In the genomic region with DNA sequence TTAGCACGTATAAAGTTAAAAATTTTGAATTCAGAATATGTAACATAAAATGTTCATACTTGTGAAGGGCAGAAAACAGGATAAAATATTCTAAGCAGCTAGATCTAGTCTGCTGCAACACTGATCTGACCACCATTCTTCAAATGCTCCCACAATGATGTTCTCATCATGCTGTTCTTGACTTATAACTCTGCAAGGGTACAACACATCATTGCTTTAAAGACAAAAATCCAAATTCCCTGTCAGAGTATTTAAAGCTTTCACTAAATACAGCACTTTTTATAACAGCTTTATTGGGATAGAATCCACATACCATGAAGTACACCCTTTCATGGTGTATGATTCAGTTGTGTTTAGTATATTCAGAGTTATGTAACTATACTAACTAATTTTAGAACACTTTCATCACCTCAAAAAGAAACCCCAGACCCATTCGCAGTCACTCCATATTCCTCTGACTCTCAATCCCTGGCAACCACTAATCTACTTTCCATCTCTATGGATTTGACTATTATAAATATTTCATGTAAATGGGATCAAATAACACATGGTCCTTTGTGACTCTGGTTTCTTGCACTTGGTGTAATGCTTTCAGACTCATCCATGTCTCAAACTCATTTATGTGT, we compare ENCODE assay signal across 11 cellular contexts. TPM values are rescaled to one million over a fixed set of nuclear protein-coding genes. Genes with fewer than 3 reads are reported as not detected.
A peak's percentile ranks its signal among the peaks of the same experiment; 100 is the strongest.
DNase-seq lines count a peak whose midpoint lies in the region; ATAC-seq, FAIRE-seq and TF ChIP-seq lines count a peak whose summit lies in the region.
"Had no signal": no experiment of that assay in that cellular context is flagged by ENCODE, and none has a peak within 500 bp of the region (broad histone marks: within the 10 kb centered on the region; RNA-seq: fewer than 3 reads in every experiment).

No MANE protein-coding gene starts in this region.

- H4K5ac ChIP-seq in H1 (ENCODE audit: insufficient read length, low read depth, low read length) (no peak overlapping the region), mesendoderm (ENCODE audit: low read length) (no peak overlapping the region)

- H3K23me2 ChIP-seq in H1 (ENCODE audit: low read depth, low read length): no peaks in the 10 kb centered on the region

- H2BK5ac ChIP-seq in H1 (ENCODE audit: low read depth, low read length): no peak overlapping the region
- no peak overlapping the region for H2BK5ac ChIP-seq in mesendoderm (ENCODE audit: low read length)

- no peak overlapping the region for H3K18ac ChIP-seq in H1 (ENCODE audit: extremely low read depth, low read length)
- no peak overlapping the region for H3K18ac ChIP-seq in mesendoderm (ENCODE audit: low read length)

- no peak overlapping the region for H2BK12ac ChIP-seq in H1 (ENCODE audit: low read depth, low read length)

- H3K36me3 ChIP-seq in H1 (ENCODE audit: control insufficient read depth in 2 of 4, insufficient read depth in 4 of 4, low read length in 3 of 4) (peaks cover 0 to 7% (median 2%) of the 10 kb centered on the region in 4 experiments; a peak in 5 of 8 replicates), muscle layer of duodenum (ENCODE audit: control insufficient read depth in 1 of 2, insufficient read depth in 2 of 2, low read length in 2 of 2) (no peaks in the 10 kb centered on the region), mesendoderm (ENCODE audit: control insufficient read depth, insufficient read depth, low read length) (no peaks in the 10 kb centered on the region)

- H3K4me2 ChIP-seq in H1 (ENCODE audit: insufficient read depth in 1 of 2, low read depth in 2 of 2, low read length in 2 of 2): no peak overlapping the region
- H3K4me2 ChIP-seq in mesendoderm (ENCODE audit: low read length): no peak overlapping the region

- H3K79me2 ChIP-seq in H1 (ENCODE audit: control insufficient read depth in 1 of 2, insufficient read depth in 2 of 2, low read length in 2 of 2) (peaks cover 0 to 87% of the 10 kb centered on the region in 2 experiments; a peak in 3 of 4 replicates), mesendoderm (ENCODE audit: control insufficient read depth, insufficient read depth, low read length) (peaks cover 25% of the 10 kb centered on the region)

- TF ChIP-seq RAD21 in H1 (IDR thresholded peaks at IDR 0.05 in 1 of 2, conservative IDR thresholded peaks at IDR 0.05 in 1 of 2; ENCODE audit: low read depth in 2 of 2, low read length in 2 of 2): no peak

- H2BK120ac ChIP-seq in H1 (replicated peaks; ENCODE audit: low read depth, low read length) (peak overlapping the region; percentile 48), mesendoderm (ENCODE audit: low read depth, low read length) (no peak overlapping the region)

- H3K4me1 ChIP-seq in H1 (replicated peaks in 1 of 4; ENCODE audit: control insufficient read depth in 3 of 4, insufficient read depth in 4 of 4, low read length in 3 of 4) (peaks cover 3 to 6% (median 4%) of the 10 kb centered on the region in 4 experiments; a peak in 6 of 7 replicates), muscle layer of duodenum (ENCODE audit: control insufficient read depth in 1 of 2, insufficient read depth in 2 of 2, low read length in 2 of 2) (peaks cover 8 to 23% of the 10 kb centered on the region in 2 donors), mesendoderm (ENCODE audit: control insufficient read depth, low read depth, low read length) (peaks cover 4% of the 10 kb centered on the region)

- in situ Hi-C loops in GM13977 (cut with MboI; ENCODE audit: low pct_unique_long_range_greater_than_20kb, low sequenced_read_pairs, unreplicated experiment): loop anchor here (10.0 kb wide), 1 partner anchor 354 kb away; no protein-coding TSS in a partner anchor

- H3K4ac ChIP-seq in H1 (replicated peaks; ENCODE audit: insufficient read length, low read depth, low read length) (no peak overlapping the region), mesendoderm (ENCODE audit: low read depth, low read length) (no peak overlapping the region)

- H3K79me1 ChIP-seq in H1 (ENCODE audit: low read depth, low read length): no peaks in the 10 kb centered on the region; the same call in 1 of the 2 replicates
- H3K79me1 ChIP-seq in mesendoderm (ENCODE audit: low read length): peaks cover 8% of the 10 kb centered on the region

- H3K9ac ChIP-seq in H1 (replicated peaks in 1 of 4; ENCODE audit: extremely low read depth in 1 of 4, low read depth in 3 of 4, low read length in 3 of 4) (no peak overlapping the region), mesendoderm (ENCODE audit: low read length) (no peak overlapping the region)

- 0 out of 4 replicates have a peak, but pooled peaks cover 0 to 2% of the 10 kb centered on the region in 2 experiments for H3K9me3 ChIP-seq in H1 (ENCODE audit: insufficient read depth in 2 of 2, low read depth in 1 of 2, low read length in 1 of 2)
- no peaks in the 10 kb centered on the region for H3K9me3 ChIP-seq in muscle layer of duodenum (ENCODE audit: control insufficient read depth in 1 of 2, low read length in 2 of 2)
- H3K9me3 ChIP-seq: mucosa of descending colon had no signal

- POLR2A ChIA-PET in H1 (lab: Charles Lee; ENCODE audit: partially characterized antibody): interaction anchor here (1.8 kb wide), 1 partner anchor 57 kb away, joined by 4 read pairs; no protein-coding TSS in a partner anchor

- ATAC-seq in omental fat pad (ENCODE audit: low FRiP score) (no peak), GM21447 (IDR thresholded peaks at IDR 0.05; ENCODE audit: unreplicated experiment) (no peak)

- H2BK20ac ChIP-seq in H1 (ENCODE audit: low read length): no peak overlapping the region

- no peak overlapping the region for H4K91ac ChIP-seq in H1 (replicated peaks; ENCODE audit: insufficient read length, low read length)

- no peak overlapping the region for H3K14ac ChIP-seq in H1 (ENCODE audit: insufficient read length)

- WGBS in H1 (ENCODE audit: extremely low coverage in 1 of 2, insufficient coverage in 1 of 2, insufficient read length in 1 of 2, insufficient replicate concordance in 2 of 2, low coverage in 1 of 2, low lambda C conversion rate in 2 of 2, missing lambda C conversion rate in 1 of 2), 2 experiments: 61% methylated on average over 2 of the region's 2 CpGs; no CpG with 5 or more reads in 1 of the 2 experiments
- WGBS in mesendoderm (ENCODE audit: extremely low coverage, insufficient coverage, low lambda C conversion rate): no CpG with 5 or more reads among the region's 2 CpGs

- H2AK5ac ChIP-seq in H1 (ENCODE audit: low read depth, low read length): no peak overlapping the region
- H2AK5ac ChIP-seq in mesendoderm (ENCODE audit: low read length): no peak overlapping the region

- DNase-seq in Ammon's horn (ENCODE audit: low spot score) (peak; percentile 12), NCI-H526 (lab: John Stamatoyannopoulos, UW) (peak; percentile 77 to 78), H1 (ENCODE audit: low read depth in 1 of 2, low spot score in 2 of 2) (no peak), GM13977 (ENCODE audit: low spot score) (no peak), omental fat pad (ENCODE audit: low spot score) (no peak), mesendoderm (no peak)
- DNase-seq: activated B cell treated with CpG ODN at 0.5 μM for 24 hours; activated naive CD4-positive, alpha-beta T cell treated with anti-CD3 and anti-CD28 coated beads for 36 hours; mucosa of descending colon had no signal

- H3K56ac ChIP-seq in H1 (replicated peaks; ENCODE audit: insufficient read length, low read depth, low read length): no peak overlapping the region
- H3K56ac ChIP-seq in mesendoderm (ENCODE audit: low read length): no peak overlapping the region

- H4K8ac ChIP-seq in H1 (ENCODE audit: extremely low read depth, insufficient read depth, low read length) (no peak overlapping the region), mesendoderm (ENCODE audit: low read depth, low read length) (no peak overlapping the region)

- H3K4me3 ChIP-seq in H1 (ENCODE audit: extremely low read depth in 1 of 4, insufficient read depth in 2 of 4, low read depth in 3 of 4, low read length in 4 of 4) (no peak overlapping the region), muscle layer of duodenum (ENCODE audit: low read depth in 1 of 2, low read length in 2 of 2) (no peak overlapping the region), mesendoderm (ENCODE audit: low read length) (no peak overlapping the region)
- H3K4me3 ChIP-seq: mucosa of descending colon had no signal

- H2AFZ ChIP-seq in H1 (ENCODE audit: low read length): no peak overlapping the region

- no peaks in the 10 kb centered on the region for H4K20me1 ChIP-seq in H1 (replicated peaks in 1 of 2; ENCODE audit: control insufficient read depth in 1 of 2, insufficient read depth in 2 of 2, low read length in 2 of 2)

- H2BK15ac ChIP-seq in H1 (ENCODE audit: low read length): no peak overlapping the region
- no peak overlapping the region for H2BK15ac ChIP-seq in mesendoderm (replicated peaks; ENCODE audit: low read depth)

- TF ChIP-seq POLR2A in H1 (IDR thresholded peaks at IDR 0.05; ENCODE audit: control extremely low read depth in 1 of 2, low read depth in 2 of 2, low read length in 2 of 2): no peak

- TF ChIP-seq EP300 in H1 (IDR thresholded peaks at IDR 0.05; ENCODE audit: borderline replicate concordance in 1 of 2, low read depth in 2 of 2, low read length in 2 of 2): no peak

- no peak overlapping the region for H3K27ac ChIP-seq in H1 (ENCODE audit: low read depth, low read length)
- peak overlapping the region; percentile 12 for H3K27ac ChIP-seq in muscle layer of duodenum (ENCODE audit: low read length)
- H3K27ac ChIP-seq in mesendoderm (ENCODE audit: low read depth, low read length): no peak overlapping the region

- no peak for FAIRE-seq in H1 (lab: Jason Lieb, UNC)

- no peak for TF ChIP-seq CTCF in H1 (IDR thresholded peaks at IDR 0.05; ENCODE audit: control extremely low read depth in 1 of 3, insufficient read depth in 1 of 3, low read depth in 1 of 3, low read length in 3 of 3)
- no peak for TF ChIP-seq CTCF in GM13977 (IDR thresholded peaks at IDR 0.05; ENCODE audit: extremely low read depth, insufficient read depth, missing control alignments)
- TF ChIP-seq CTCF in omental fat pad (IDR thresholded peaks at IDR 0.05): no peak

- H3K27me3 ChIP-seq in H1 (replicated peaks in 1 of 4; ENCODE audit: control insufficient read depth in 3 of 4, extremely low read depth in 1 of 4, insufficient read depth in 3 of 4, low read length in 3 of 4) (peaks cover 0 to 1% (median 0%) of the 10 kb centered on the region in 4 experiments; a peak in 1 of 7 replicates), muscle layer of duodenum (ENCODE audit: low read depth, low read length) (no peaks in the 10 kb centered on the region), mesendoderm (ENCODE audit: insufficient read depth, low read length, poor library complexity) (no peaks in the 10 kb centered on the region)

- CTCF ChIA-PET in H1 (lab: Charles Lee; ENCODE audit: partially characterized antibody): interaction anchor here (0.8 to 2.9 kb wide), 15 partner anchors 11 to 350 kb away, joined by 3 to 18 read pairs (median 5); no protein-coding TSS in a partner anchor

- H3K23ac ChIP-seq in H1 (ENCODE audit: insufficient read length): no peak overlapping the region
- no peak overlapping the region for H3K23ac ChIP-seq in mesendoderm (ENCODE audit: low read length)

RNA-seq across cellular contexts. Expression of a gene that starts 56.4 kb away (rescaled TPM):
- 63.0 and 70.8 TPM in 2 replicates for total RNA-seq in H1 (2021; fragmentation: NEBNext Ultra II Directional; extraction: Animal tissue kit (Norgen Biotek cat#: 25700))
- 6.5 and 11.4 TPM in 2 replicates for polyA plus RNA-seq in H1 (2011; rRNA removed)
- polyA plus RNA-seq in H1 (2011; cell fraction: cytosol; rRNA removed): 15.2 TPM
- polyA plus RNA-seq in H1 (2011; cell fraction: nucleus; rRNA removed): 8.8 TPM
- 10.3 to 26.4 TPM (median 13.9 TPM) in 4 replicates for polyA plus RNA-seq in H1 (2012, experiment 1 of 2)
- 1.4 TPM for polyA plus RNA-seq in H1 (2012, experiment 2 of 2)
- polyA plus RNA-seq in H1 (2013, experiment 1 of 2): 20.4 TPM
- 20.5 TPM for polyA plus RNA-seq in H1 (2013, experiment 2 of 2)
- polyA minus RNA-seq in H1 (2011; rRNA and poly(A)+ RNA removed): 15.3 and 26.3 TPM in 2 replicates
- polyA minus RNA-seq in H1 (2011; cell fraction: cytosol; rRNA and poly(A)+ RNA removed): 14.1 TPM
- 47.5 TPM for polyA minus RNA-seq in H1 (2011; cell fraction: nucleus; rRNA and poly(A)+ RNA removed)
- 10 to 100 TPM; 45.9 to 93.7 (median 66.1) TPM for total RNA-seq in omental fat pad
- 24.1 TPM for polyA plus RNA-seq in mesendoderm (2013, experiment 1 of 2)
- 25.5 TPM for polyA plus RNA-seq in mesendoderm (2013, experiment 2 of 2)

Comparison
In these comparisons a context has a peak if more than half of its experiments do, and no peak if none do; other contexts are left out.
1. DNase-seq: peak in Ammon's horn (single experiment) and NCI-H526 (2 of 2); none in H1 (0 of 2), GM13977 (single experiment), omental fat pad (single experiment) and mesendoderm (single experiment).